Comparison of ENCODE assay signal across 12 cellular contexts in the genomic region with DNA sequence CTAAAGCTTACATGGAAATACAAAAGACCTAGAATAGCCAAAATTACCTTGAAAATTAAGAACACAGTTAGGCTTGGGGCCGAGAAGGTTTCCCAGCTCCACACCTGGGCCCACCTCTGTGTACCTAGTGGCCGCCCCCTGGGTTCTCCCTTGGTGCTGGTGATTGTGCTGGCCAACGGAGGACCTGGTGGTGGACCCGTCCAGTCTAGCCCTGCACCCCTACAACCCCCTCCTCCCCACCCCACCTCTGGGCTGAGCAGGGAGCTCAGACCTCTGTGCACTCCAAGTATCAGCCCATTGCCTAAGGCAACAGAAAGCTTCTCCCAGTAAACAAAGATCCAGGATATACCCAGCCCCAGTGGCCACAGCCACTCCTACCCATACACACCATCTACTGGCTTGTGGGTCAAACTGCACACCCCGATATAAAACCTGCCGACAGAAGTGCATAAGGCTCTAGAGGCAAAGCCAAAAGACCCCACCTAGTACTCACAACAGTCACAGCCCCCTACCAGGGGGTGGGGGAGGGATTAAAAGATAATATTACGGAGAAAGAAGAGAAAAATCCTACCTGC.
DNase-seq lines count a peak whose midpoint lies in the region; ATAC-seq and TF ChIP-seq lines count a peak whose summit lies in the region.
"Had no signal": no experiment of that assay in that cellular context is flagged by ENCODE, and none has a peak within 500 bp of the region (broad histone marks: within the 10 kb centered on the region; RNA-seq: fewer than 3 reads in every experiment).

No MANE protein-coding gene starts in this region.

- H3K36me3 Mint-ChIP-seq in activated naive CD8-positive, alpha-beta T cell treated with anti-CD3 and anti-CD28 coated beads, Interleukin-2, amount 10 ng/mL, durations not matched to agents 7 days and 5 days, result peaks cover 30% of the 10 kb centered on the region
- H3K36me3 Mint-ChIP-seq in activated naive CD8-positive, alpha-beta T cell treated with anti-CD3 and anti-CD28 coated beads, Interleukin-2, amount 50 U/mL, for 24 hours (ENCODE audit: low read depth), result peaks cover 20% of the 10 kb centered on the region

- H3K4me3 Mint-ChIP-seq in activated naive CD8-positive, alpha-beta T cell treated with anti-CD3 and anti-CD28 coated beads, Interleukin-2, amount 10 ng/mL, durations not matched to agents 7 days and 5 days, result no peak overlapping the region
- H3K4me3 Mint-ChIP-seq in activated naive CD8-positive, alpha-beta T cell treated with anti-CD3 and anti-CD28 coated beads, Interleukin-2, amount 50 U/mL, for 24 hours, result no peak overlapping the region

- no peak overlapping the region for H3K4me3 ChIP-seq in PC-3 (ENCODE audit: low read length)
- H3K4me3 ChIP-seq in testis, result no peak overlapping the region

- peaks cover 20% of the 10 kb centered on the region for H3K9me3 Mint-ChIP-seq in activated naive CD8-positive, alpha-beta T cell treated with anti-CD3 and anti-CD28 coated beads, Interleukin-2, amount 10 ng/mL, durations not matched to agents 7 days and 5 days
- peaks cover 16% of the 10 kb centered on the region for H3K9me3 Mint-ChIP-seq in activated naive CD8-positive, alpha-beta T cell treated with anti-CD3 and anti-CD28 coated beads, Interleukin-2, amount 50 U/mL, for 24 hours

- POLR2A ChIA-PET in activated naive CD8-positive, alpha-beta T cell treated with anti-CD3 and anti-CD28 coated beads, Interleukin-2, amount 10 ng/mL, durations not matched to agents 7 days and 5 days (lab: Charles Lee), result no interaction called here
- POLR2A ChIA-PET in PC-3 (lab: Charles Lee; ENCODE audit: unreplicated experiment), result no interaction called here

- H3K4me1 Mint-ChIP-seq in activated naive CD8-positive, alpha-beta T cell treated with anti-CD3 and anti-CD28 coated beads, Interleukin-2, amount 10 ng/mL, durations not matched to agents 7 days and 5 days, result no peaks in the 10 kb centered on the region
- H3K4me1 Mint-ChIP-seq in activated naive CD8-positive, alpha-beta T cell treated with anti-CD3 and anti-CD28 coated beads, Interleukin-2, amount 50 U/mL, for 24 hours, result no peaks in the 10 kb centered on the region

- 93% methylated on average over 7 of the region's 7 CpGs for WGBS in testis, 2 donors

- DNase-seq in activated naive CD8-positive, alpha-beta T cell treated with anti-CD3 and anti-CD28 coated beads, Interleukin-2, amount 10 ng/mL, durations not matched to agents 7 days and 5 days, result peak; percentile 8
- no peak for DNase-seq in activated naive CD8-positive, alpha-beta T cell treated with anti-CD3 and anti-CD28 coated beads, Interleukin-2, amount 50 U/mL, for 24 hours
- DNase-seq in PC-3 (peak; percentile 25), foreskin melanocyte (peak; percentile 15), testis (peak; percentile 12), NCI-H1436 (lab: John Stamatoyannopoulos, UW) (no peak), NCI-H2107 (lab: John Stamatoyannopoulos, UW) (no peak)
- DNase-seq: anterior cingulate cortex, hippocampal formation, NCI-H748 treated with DMSO at 0.1 percent for 48 hours, nucleus accumbens had no signal

- ATAC-seq in activated naive CD8-positive, alpha-beta T cell treated with anti-CD3 and anti-CD28 coated beads, Interleukin-2, amount 10 ng/mL, durations not matched to agents 7 days and 5 days (ENCODE audit: low read depth), result no peak
- no peak for ATAC-seq in activated naive CD8-positive, alpha-beta T cell treated with anti-CD3 and anti-CD28 coated beads, Interleukin-2, amount 50 U/mL, for 24 hours
- no peak for ATAC-seq in PC-3
- no peak for ATAC-seq in HG03432 (IDR thresholded peaks at IDR 0.05; ENCODE audit: unreplicated experiment)

- H3K4me1 ChIP-seq in PC-3 (ENCODE audit: insufficient read depth, low read length) (no peaks in the 10 kb centered on the region; the same call in 1 of the 2 replicates), testis (peaks cover 5% of the 10 kb centered on the region)

- no peaks in the 10 kb centered on the region for H3K27me3 Mint-ChIP-seq in activated naive CD8-positive, alpha-beta T cell treated with anti-CD3 and anti-CD28 coated beads, Interleukin-2, amount 10 ng/mL, durations not matched to agents 7 days and 5 days
- no peaks in the 10 kb centered on the region for H3K27me3 Mint-ChIP-seq in activated naive CD8-positive, alpha-beta T cell treated with anti-CD3 and anti-CD28 coated beads, Interleukin-2, amount 50 U/mL, for 24 hours

- CTCF ChIA-PET in PC-3 (lab: Charles Lee), result no interaction called here

- H3K27ac ChIP-seq in PC-3 (ENCODE audit: low read length) (no peak overlapping the region), testis (no peak overlapping the region)

- H3K79me2 ChIP-seq in PC-3 (ENCODE audit: low read length), result no peaks in the 10 kb centered on the region

- no peaks in the 10 kb centered on the region for H3K9me2 ChIP-seq in PC-3 (replicated peaks; ENCODE audit: low read length)

- no TSS peak for BruUV-seq in PC-3 (replicated peaks; lab: Mats Ljungman, UMichigan)

- no peaks in the 10 kb centered on the region for H3K36me3 ChIP-seq in PC-3 (ENCODE audit: low read depth, low read length)
- H3K36me3 ChIP-seq in testis (ENCODE audit: low read depth, missing control alignments), result no peaks in the 10 kb centered on the region

- H3K9me3 ChIP-seq in PC-3 (ENCODE audit: low read length) (no peaks in the 10 kb centered on the region), testis (no peaks in the 10 kb centered on the region)

- H3K27me3 ChIP-seq in PC-3 (ENCODE audit: low read length), result no peaks in the 10 kb centered on the region
- no peaks in the 10 kb centered on the region for H3K27me3 ChIP-seq in testis

- TF ChIP-seq POLR2A in testis (IDR thresholded peaks at IDR 0.05), result no peak

- TF ChIP-seq CTCF in PC-3 (conservative IDR thresholded peaks at IDR 0.05; ENCODE audit: low read depth, low read length), result peak; percentile 31; the same call in 1 of the 2 replicates
- no peak for TF ChIP-seq CTCF in testis (IDR thresholded peaks at IDR 0.05)

- no peaks in the 10 kb centered on the region for H4K20me1 ChIP-seq in PC-3 (ENCODE audit: low read length)

- H3K9ac ChIP-seq in PC-3 (ENCODE audit: low read length), result no peak overlapping the region

- H2AFZ ChIP-seq in PC-3 (ENCODE audit: low read length), result no peak overlapping the region

- no peak overlapping the region for H3K27ac Mint-ChIP-seq in activated naive CD8-positive, alpha-beta T cell treated with anti-CD3 and anti-CD28 coated beads, Interleukin-2, amount 10 ng/mL, durations not matched to agents 7 days and 5 days
- H3K27ac Mint-ChIP-seq in activated naive CD8-positive, alpha-beta T cell treated with anti-CD3 and anti-CD28 coated beads, Interleukin-2, amount 50 U/mL, for 24 hours, result no peak overlapping the region

- no peak overlapping the region for H3K4me2 ChIP-seq in PC-3 (ENCODE audit: low read length)

- intact Hi-C loops in PC-3 (cut with micrococcal nuclease) (loop anchor here (2.0 kb wide), 1 partner anchor 556 kb away; no protein-coding TSS in a partner anchor), testis (cut with DNase I; ENCODE audit: low total_unique reads) (loop anchor here (5.0 kb wide), 1 partner anchor 272 kb away; no protein-coding TSS in a partner anchor)

- no peaks in the 10 kb centered on the region for H3F3A ChIP-seq in PC-3 (ENCODE audit: low read length, unreplicated experiment)

Comparison
In these comparisons a context has a peak if more than half of its experiments do, and no peak if none do; other contexts are left out.
1. DNase-seq: peak in activated naive CD8-positive, alpha-beta T cell treated with anti-CD3 and anti-CD28 coated beads, Interleukin-2, amount 10 ng/mL, durations not matched to agents 7 days and 5 days (single experiment), PC-3 (single experiment), foreskin melanocyte (single experiment) and testis (single experiment); none in activated naive CD8-positive, alpha-beta T cell treated with anti-CD3 and anti-CD28 coated beads, Interleukin-2, amount 50 U/mL, for 24 hours (single experiment), NCI-H1436 (single experiment) and NCI-H2107 (single experiment).